Comparison of ENCODE assay signal across 8 cellular contexts in the genomic region with DNA sequence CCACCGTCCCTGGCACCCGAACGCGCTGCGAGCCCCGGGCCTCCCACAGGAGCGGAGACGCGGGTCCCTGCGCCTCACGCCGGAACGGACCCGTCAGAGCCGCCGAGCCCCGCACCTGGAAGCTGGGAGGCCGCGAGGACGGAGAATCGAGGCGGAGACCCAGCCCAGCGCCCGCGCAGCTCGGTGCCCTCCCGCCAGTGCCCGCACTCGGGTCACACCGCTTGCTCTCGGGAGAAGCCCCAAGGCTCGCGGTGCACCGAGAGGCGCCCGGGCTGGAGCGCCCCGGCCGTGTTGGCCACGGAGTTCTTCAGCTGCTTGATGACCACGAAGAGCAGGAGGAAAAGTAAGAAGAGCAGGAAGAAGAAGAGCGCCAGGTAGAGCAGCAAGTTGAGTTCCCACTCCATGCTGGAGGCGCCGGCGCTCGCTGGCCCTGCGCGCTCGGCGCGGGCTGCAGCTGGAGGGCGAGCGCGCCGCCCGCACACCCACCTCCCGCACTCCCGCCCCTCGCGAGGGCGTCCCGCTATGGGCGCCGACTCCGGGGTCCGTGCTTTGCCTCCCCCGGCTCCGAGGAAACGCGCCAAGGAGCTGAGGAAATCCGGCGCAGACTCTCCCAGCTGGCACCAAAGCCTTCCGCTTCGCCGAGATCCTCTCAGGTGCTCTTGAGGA. TPM values are rescaled to one million over a fixed set of nuclear protein-coding genes. Genes with fewer than 3 reads are reported as not detected.
DNase-seq lines count a peak whose midpoint lies in the region; ATAC-seq, FAIRE-seq and TF ChIP-seq lines count a peak whose summit lies in the region.

Gene SMIM43, minus strand, starts transcription at position 463 of the 666 bp plus-strand sequence. Its CDS starts 59 bp downstream, at position 404.

- H3K4me1 ChIP-seq in iPS-18a (ENCODE audit: control insufficient read depth, low read depth, low read length): peaks cover 11% of the 10 kb centered on the region
- H3K4me1 ChIP-seq in suprapubic skin: peaks cover 11% of the 10 kb centered on the region

- H3K36me3 ChIP-seq in iPS-18a (ENCODE audit: control insufficient read depth, low read depth, low read length) (no peaks in the 10 kb centered on the region), suprapubic skin (no peaks in the 10 kb centered on the region)

- no peak for FAIRE-seq in GM12892 (lab: Jason Lieb, UNC)

- H3K9ac ChIP-seq in iPS-18a (ENCODE audit: low read length): peak within 1 kb of the TSS; percentile 46

- no CpG with 5 or more reads among the region's 75 CpGs for WGBS in suprapubic skin

- H3K27ac ChIP-seq in iPS-18a (ENCODE audit: low read length) (no peak within 1 kb of the TSS), suprapubic skin (no peak within 1 kb of the TSS)

- peak within 1 kb of the TSS; percentile 79 for H3K4me3 Mint-ChIP-seq in activated CD4-positive, alpha-beta T cell treated with anti-CD3 and anti-CD28 coated beads, Interleukin-2, amount 10 ng/mL, durations not matched to agents 24 days and 14 days
- peak within 1 kb of the TSS; percentile 76 for H3K4me3 Mint-ChIP-seq in activated naive CD8-positive, alpha-beta T cell treated with anti-CD3 and anti-CD28 coated beads, Interleukin-2, amount 10 ng/mL, durations not matched to agents 7 days and 5 days

- peaks cover 6% of the 10 kb centered on the region for H3K4me1 Mint-ChIP-seq in activated CD4-positive, alpha-beta T cell treated with anti-CD3 and anti-CD28 coated beads, Interleukin-2, amount 10 ng/mL, durations not matched to agents 24 days and 14 days
- peaks cover 7% of the 10 kb centered on the region for H3K4me1 Mint-ChIP-seq in activated naive CD8-positive, alpha-beta T cell treated with anti-CD3 and anti-CD28 coated beads, Interleukin-2, amount 10 ng/mL, durations not matched to agents 7 days and 5 days

- H3K9me3 Mint-ChIP-seq in activated CD4-positive, alpha-beta T cell treated with anti-CD3 and anti-CD28 coated beads, Interleukin-2, amount 10 ng/mL, durations not matched to agents 24 days and 14 days: no peaks in the 10 kb centered on the region
- no peaks in the 10 kb centered on the region for H3K9me3 Mint-ChIP-seq in activated naive CD8-positive, alpha-beta T cell treated with anti-CD3 and anti-CD28 coated beads, Interleukin-2, amount 10 ng/mL, durations not matched to agents 7 days and 5 days

- ATAC-seq in activated naive CD8-positive, alpha-beta T cell treated with anti-CD3 and anti-CD28 coated beads, Interleukin-2, amount 10 ng/mL, durations not matched to agents 7 days and 5 days (ENCODE audit: low read depth): no peak
- ATAC-seq in HG02852 (IDR thresholded peaks at IDR 0.05; ENCODE audit: unreplicated experiment): no peak

- peaks cover 72% of the 10 kb centered on the region for H3K27me3 Mint-ChIP-seq in activated CD4-positive, alpha-beta T cell treated with anti-CD3 and anti-CD28 coated beads, Interleukin-2, amount 10 ng/mL, durations not matched to agents 24 days and 14 days
- peaks cover 75% of the 10 kb centered on the region for H3K27me3 Mint-ChIP-seq in activated naive CD8-positive, alpha-beta T cell treated with anti-CD3 and anti-CD28 coated beads, Interleukin-2, amount 10 ng/mL, durations not matched to agents 7 days and 5 days

- no peak for TF ChIP-seq POLR2A in suprapubic skin (IDR thresholded peaks at IDR 0.05)
- TF ChIP-seq POLR2A in GM12892 (IDR thresholded peaks at IDR 0.05; ENCODE audit: low read depth, low read length): no peak

- no peak for TF ChIP-seq CTCF in suprapubic skin (IDR thresholded peaks at IDR 0.05)

- no peak for DNase-seq in activated CD4-positive, alpha-beta T cell treated with anti-CD3 and anti-CD28 coated beads, Interleukin-2, amount 10 ng/mL, durations not matched to agents 24 days and 14 days
- no peak for DNase-seq in activated CD4-positive, alpha-beta T cell treated with anti-CD3 and anti-CD28 coated beads, Interleukin-2, amount 50 U/mL, for 4 hours
- DNase-seq in activated naive CD8-positive, alpha-beta T cell treated with anti-CD3 and anti-CD28 coated beads, Interleukin-2, amount 10 ng/mL, durations not matched to agents 7 days and 5 days: peak; percentile 32
- DNase-seq in suprapubic skin (ENCODE audit: low spot score in 2 of 2) (no peak), GM12892 (ENCODE audit: insufficient read length) (no peak), COLO829 (ENCODE audit: low spot score) (no peak)

- H3K27me3 ChIP-seq in iPS-18a (ENCODE audit: control insufficient read depth, insufficient read depth, low read length) (peaks cover 69% of the 10 kb centered on the region), suprapubic skin (peaks cover 38% of the 10 kb centered on the region)

- POLR2A ChIA-PET in activated naive CD8-positive, alpha-beta T cell treated with anti-CD3 and anti-CD28 coated beads, Interleukin-2, amount 10 ng/mL, durations not matched to agents 7 days and 5 days (lab: Charles Lee): no interaction called here

- H3K27ac Mint-ChIP-seq in activated CD4-positive, alpha-beta T cell treated with anti-CD3 and anti-CD28 coated beads, Interleukin-2, amount 10 ng/mL, durations not matched to agents 24 days and 14 days: no peak within 1 kb of the TSS
- no peak within 1 kb of the TSS for H3K27ac Mint-ChIP-seq in activated naive CD8-positive, alpha-beta T cell treated with anti-CD3 and anti-CD28 coated beads, Interleukin-2, amount 10 ng/mL, durations not matched to agents 7 days and 5 days

- peak within 1 kb of the TSS; percentile 77 for H3K4me3 ChIP-seq in iPS-18a (ENCODE audit: low read length)
- H3K4me3 ChIP-seq in suprapubic skin: peak within 1 kb of the TSS; percentile 47

- TF ChIP-seq EP300 in suprapubic skin (IDR thresholded peaks at IDR 0.05): no peak

- intact Hi-C loops in activated CD4-positive, alpha-beta T cell treated with anti-CD3 and anti-CD28 coated beads, Interleukin-2, amount 10 ng/mL, durations not matched to agents 24 days and 14 days (cut with micrococcal nuclease): no loop called here

- H3K36me3 Mint-ChIP-seq in activated CD4-positive, alpha-beta T cell treated with anti-CD3 and anti-CD28 coated beads, Interleukin-2, amount 10 ng/mL, durations not matched to agents 24 days and 14 days (ENCODE audit: low read depth): peaks cover 2% of the 10 kb centered on the region
- no peaks in the 10 kb centered on the region for H3K36me3 Mint-ChIP-seq in activated naive CD8-positive, alpha-beta T cell treated with anti-CD3 and anti-CD28 coated beads, Interleukin-2, amount 10 ng/mL, durations not matched to agents 7 days and 5 days

- H3K9me3 ChIP-seq in iPS-18a (ENCODE audit: control insufficient read depth, low read depth, low read length) (no peaks in the 10 kb centered on the region), suprapubic skin (no peaks in the 10 kb centered on the region)

RNA-seq across cellular contexts. Expression of gene SMIM43, which starts in this region (rescaled TPM):
- total RNA-seq in activated CD4-positive, alpha-beta T cell treated with anti-CD3 and anti-CD28 coated beads, Interleukin-2, amount 10 ng/mL, durations not matched to agents 24 days and 14 days: not detected in 2 replicates
- total RNA-seq in activated naive CD8-positive, alpha-beta T cell treated with anti-CD3 and anti-CD28 coated beads, Interleukin-2, amount 10 ng/mL, durations not matched to agents 7 days and 5 days: not detected
- not detected for total RNA-seq in suprapubic skin
- not detected for polyA plus RNA-seq in GM12892 (2012; ENCODE audit: missing spikeins)

Comparison
In these comparisons a context has a peak if more than half of its experiments do, and no peak if none do; other contexts are left out.
1. Peak in DNase-seq in activated naive CD8-positive, alpha-beta T cell treated with anti-CD3 and anti-CD28 coated beads, Interleukin-2, amount 10 ng/mL, durations not matched to agents 7 days and 5 days; RNA of the gene not detected or under 1 TPM.